8 cellular contexts compared by ENCODE assay signal in the genomic region with DNA sequence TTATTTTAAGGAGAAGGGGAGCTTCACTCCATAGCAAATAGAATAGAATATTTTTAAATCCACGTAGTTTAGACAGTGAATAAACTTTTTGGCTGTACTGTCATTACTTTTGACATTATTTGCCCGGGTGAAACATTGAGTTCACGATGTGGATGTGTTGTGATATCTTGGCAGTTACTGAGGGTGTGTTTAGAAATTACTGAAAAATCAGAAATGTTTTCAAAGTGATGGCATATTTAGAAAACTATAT. TPM values are rescaled to one million over a fixed set of nuclear protein-coding genes. Genes with fewer than 3 reads are reported as not detected.
A peak's percentile ranks its signal among the peaks of the same experiment; 100 is the strongest.
DNase-seq lines count a peak whose midpoint lies in the region; ATAC-seq and TF ChIP-seq lines count a peak whose summit lies in the region.

No MANE protein-coding gene starts in this region.

- no peak overlapping the region for H2AK5ac ChIP-seq in mesenchymal stem cell (ENCODE audit: low read length, severe bottlenecking)

- H3K27me3 ChIP-seq in body of pancreas: no peaks in the 10 kb centered on the region
- H3K27me3 ChIP-seq in mesenchymal stem cell (ENCODE audit: control insufficient read depth in 1 of 2, insufficient read depth in 1 of 2, low read length in 2 of 2): no peaks in the 10 kb centered on the region

- peak overlapping the region; percentile 92 for H3K4me3 Mint-ChIP-seq in activated naive CD4-positive, alpha-beta T cell treated with anti-CD3 and anti-CD28 coated beads, Interleukin-2, amount 10 ng/mL, durations not matched to agents 7 days and 5 days
- peak overlapping the region; percentile 99 for H3K4me3 Mint-ChIP-seq in type B pancreatic cell

- H2BK120ac ChIP-seq in mesenchymal stem cell (ENCODE audit: low read depth, low read length): no peak overlapping the region

- H3K27me3 Mint-ChIP-seq in activated naive CD4-positive, alpha-beta T cell treated with anti-CD3 and anti-CD28 coated beads, Interleukin-2, amount 10 ng/mL, durations not matched to agents 7 days and 5 days: peaks cover 3% of the 10 kb centered on the region
- H3K27me3 Mint-ChIP-seq in type B pancreatic cell: no peaks in the 10 kb centered on the region

- H3K23ac ChIP-seq in mesenchymal stem cell (ENCODE audit: low read length in 2 of 2): no peak overlapping the region

- H4K8ac ChIP-seq in mesenchymal stem cell (ENCODE audit: low read length): no peak overlapping the region

- TF ChIP-seq CTCF in body of pancreas (IDR thresholded peaks at IDR 0.05) (no peak), type B pancreatic cell (conservative IDR thresholded peaks at IDR 0.05) (no peak)

- H3K36me3 ChIP-seq in body of pancreas (replicated peaks in 1 of 2; ENCODE audit: insufficient read depth in 1 of 2, low read depth in 2 of 2) (no peaks in the 10 kb centered on the region), mesenchymal stem cell (ENCODE audit: control insufficient read depth in 1 of 2, insufficient read depth in 2 of 2, low read depth in 1 of 2, low read length in 2 of 2) (peaks cover 0 to 5% of the 10 kb centered on the region in 2 experiments)

- H3K4me1 ChIP-seq in body of pancreas (peaks cover 18% of the 10 kb centered on the region), mesenchymal stem cell (ENCODE audit: control insufficient read depth, insufficient read depth, low read depth, low read length) (peaks cover 1% of the 10 kb centered on the region)

- H3K9me3 ChIP-seq in body of pancreas (no peaks in the 10 kb centered on the region), mesenchymal stem cell (ENCODE audit: control insufficient read depth, low read length) (no peaks in the 10 kb centered on the region)

- DNase-seq in activated naive CD4-positive, alpha-beta T cell treated with anti-CD3 and anti-CD28 coated beads, Interleukin-2, amount 10 ng/mL, durations not matched to agents 7 days and 5 days: no peak
- DNase-seq in activated naive CD4-positive, alpha-beta T cell treated with anti-CD3 and anti-CD28 coated beads, Interleukin-2, amount 50 U/mL, for 16 hours: no peak
- DNase-seq in body of pancreas (no peak), mesenchymal stem cell (no peak), type B pancreatic cell (ENCODE audit: extremely low spot score, unreplicated experiment) (no peak), DMS 273 treated with DMSO at 0.1 percent for 48 hours (lab: John Stamatoyannopoulos, UW) (no peak)
- DNase-seq in effector CD8-positive, alpha-beta T cell (lab: John Stamatoyannopoulos, UW): no peak

- H3K27ac Mint-ChIP-seq in activated naive CD4-positive, alpha-beta T cell treated with anti-CD3 and anti-CD28 coated beads, Interleukin-2, amount 10 ng/mL, durations not matched to agents 7 days and 5 days: peak overlapping the region; percentile 84
- H3K27ac Mint-ChIP-seq in type B pancreatic cell: peak overlapping the region; percentile 93

- H2BK5ac ChIP-seq in mesenchymal stem cell (ENCODE audit: low read depth, low read length, poor library complexity, severe bottlenecking): no peak overlapping the region

- no peak overlapping the region for H3K18ac ChIP-seq in mesenchymal stem cell (ENCODE audit: low read depth in 1 of 2, low read length in 2 of 2)

- H2BK15ac ChIP-seq in mesenchymal stem cell (ENCODE audit: low read depth, poor library complexity, severe bottlenecking): no peak overlapping the region

- WGBS in body of pancreas, 2 donors: 7 to 13% methylated on average over 3 of the region's 3 CpGs
- WGBS in mesenchymal stem cell: 47% methylated on average over 3 of the region's 3 CpGs

- H3K9ac ChIP-seq in mesenchymal stem cell (ENCODE audit: low read length): peak overlapping the region; percentile 88

- no peak overlapping the region for H3K14ac ChIP-seq in mesenchymal stem cell (ENCODE audit: low read length in 2 of 2)

- ATAC-seq in body of pancreas: no peak
- no peak for ATAC-seq in GM19452 (IDR thresholded peaks at IDR 0.05; ENCODE audit: unreplicated experiment)

- H3K4me1 Mint-ChIP-seq in activated naive CD4-positive, alpha-beta T cell treated with anti-CD3 and anti-CD28 coated beads, Interleukin-2, amount 10 ng/mL, durations not matched to agents 7 days and 5 days: peaks cover 31% of the 10 kb centered on the region
- H3K4me1 Mint-ChIP-seq in type B pancreatic cell (ENCODE audit: unreplicated experiment): peaks cover 21% of the 10 kb centered on the region

- H2BK12ac ChIP-seq in mesenchymal stem cell (ENCODE audit: low read length in 2 of 2): no peak overlapping the region

- no peak overlapping the region for H4K91ac ChIP-seq in mesenchymal stem cell (ENCODE audit: low read length)

- TF ChIP-seq POLR2A in body of pancreas (IDR thresholded peaks at IDR 0.05): no peak

- peak overlapping the region; percentile 11 to 76 for H3K4me3 ChIP-seq in body of pancreas
- peak overlapping the region in 1 of 2 experiments; percentile 89 for H3K4me3 ChIP-seq in mesenchymal stem cell (ENCODE audit: insufficient read depth in 1 of 2, low read depth in 1 of 2, low read length in 2 of 2)

- H3K27ac ChIP-seq in body of pancreas (peak overlapping the region in 2 of 4 donors; percentile 82 to 84), mesenchymal stem cell (ENCODE audit: low read length, poor library complexity, severe bottlenecking) (peak overlapping the region; percentile 90)

- peaks cover 6% of the 10 kb centered on the region for H3K36me3 Mint-ChIP-seq in activated naive CD4-positive, alpha-beta T cell treated with anti-CD3 and anti-CD28 coated beads, Interleukin-2, amount 10 ng/mL, durations not matched to agents 7 days and 5 days
- peaks cover 3% of the 10 kb centered on the region for H3K36me3 Mint-ChIP-seq in type B pancreatic cell

- peak overlapping the region; percentile 83 for H3K4me2 ChIP-seq in mesenchymal stem cell (ENCODE audit: low read length, poor library complexity, severe bottlenecking)

- no peaks in the 10 kb centered on the region for H3K79me1 ChIP-seq in mesenchymal stem cell (replicated peaks; ENCODE audit: low read length, poor library complexity, severe bottlenecking)

- H3K9me3 Mint-ChIP-seq in activated naive CD4-positive, alpha-beta T cell treated with anti-CD3 and anti-CD28 coated beads, Interleukin-2, amount 10 ng/mL, durations not matched to agents 7 days and 5 days: no peaks in the 10 kb centered on the region
- no peaks in the 10 kb centered on the region for H3K9me3 Mint-ChIP-seq in type B pancreatic cell

- intact Hi-C loops in body of pancreas (cut with DNase I): loop anchor here (10.0 kb wide), 1 partner anchor 115 kb away; no protein-coding TSS in a partner anchor

- no peak overlapping the region for H3K4ac ChIP-seq in mesenchymal stem cell (ENCODE audit: low read depth in 1 of 2, low read length in 2 of 2)

- CTCF ChIA-PET in activated naive CD4-positive, alpha-beta T cell treated with anti-CD3 and anti-CD28 coated beads, Interleukin-2, amount 10 ng/mL, durations not matched to agents 7 days and 5 days (lab: Charles Lee): interaction anchor here (1.2 to 1.9 kb wide), 2 partner anchors 101 to 124 kb away, joined by 3 to 11 read pairs; no protein-coding TSS in a partner anchor

- no peak overlapping the region for H2AFZ ChIP-seq in mesenchymal stem cell (ENCODE audit: low read depth, low read length)

RNA-seq across cellular contexts. Expression of gene FAM98A, which starts 0.8 kb away (rescaled TPM):
- 10 to 100 TPM; 20.1 to 97.3 TPM for total RNA-seq in body of pancreas
- 93.5 TPM for polyA plus RNA-seq in mesenchymal stem cell (2013, experiment 1 of 2)
- 94.2 TPM for polyA plus RNA-seq in mesenchymal stem cell (2013, experiment 2 of 2)
- 41.3 and 54.1 TPM in 2 replicates for total RNA-seq in type B pancreatic cell (ENCODE audit: low replicate concordance)
